In the genomic region with DNA sequence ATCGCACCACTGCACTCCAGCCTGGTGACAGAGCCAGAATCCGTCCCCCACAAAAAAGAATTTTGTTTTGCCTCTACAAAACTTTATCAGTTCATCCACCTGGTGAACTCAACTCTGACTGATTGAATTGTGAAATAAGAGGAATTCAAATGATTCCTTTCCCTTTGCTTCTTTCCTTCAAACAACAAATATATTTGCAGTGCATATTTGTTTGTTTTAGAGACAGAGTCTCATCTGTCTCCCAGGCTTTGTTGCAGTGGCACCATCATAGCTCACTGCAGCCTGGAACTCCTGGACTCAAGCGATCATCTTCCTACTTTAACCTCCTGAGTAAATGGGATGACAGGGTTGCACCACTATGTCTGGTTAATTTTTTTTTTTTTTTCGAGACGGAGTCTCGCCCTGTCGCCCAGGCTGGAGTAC, we compare ENCODE assay signal across 21 cellular contexts.
"Had no signal": no experiment of that assay in that cellular context is flagged by ENCODE, and none has a peak within 500 bp of the region (broad histone marks: within the 10 kb centered on the region; RNA-seq: fewer than 3 reads in every experiment).

No MANE protein-coding gene starts in this region.

- H3K27ac ChIP-seq: colonic mucosa, foreskin keratinocyte, neutrophil, right atrium auricular region, stomach, thoracic aorta, upper lobe of left lung had no signal

- FAIRE-seq: endothelial cell of umbilical vein, kidney, small intestine had no signal

- H3K36me3 ChIP-seq: colonic mucosa, neutrophil, right atrium auricular region, stomach, thoracic aorta, upper lobe of left lung, uterus had no signal

- H3K9me3 ChIP-seq: colonic mucosa, neutrophil, right atrium auricular region, stomach, thoracic aorta, upper lobe of left lung, uterus had no signal

- H3K9me3 Mint-ChIP-seq: endodermal cell, naive B cell had no signal

- ATAC-seq: foreskin keratinocyte, left cardiac atrium, left ventricle myocardium superior had no signal

- DNase-seq: colonic mucosa; effector CD4-positive, alpha-beta T cell; endodermal cell; erythroblast; foreskin keratinocyte; kidney; left cardiac atrium; left ventricle myocardium superior; mesendoderm; naive B cell; small intestine; stimulated activated CD4-positive, alpha-beta T cell treated with anti-CD3 and anti-CD28 coated beads, Interleukin-12 subunit alpha, Interleukin-12 subunit beta, amount 100 ng/mL, for 4 hours; stimulated activated naive CD4-positive, alpha-beta T cell; stomach; substantia nigra; upper lobe of left lung; uterus had no signal

- H3K27me3 Mint-ChIP-seq: naive B cell had no signal

- H3K36me3 Mint-ChIP-seq: naive B cell had no signal

- H3K4me3 ChIP-seq: colonic mucosa, right atrium auricular region, stomach, thoracic aorta, upper lobe of left lung, uterus had no signal

- H3K4me3 Mint-ChIP-seq: endodermal cell, naive B cell had no signal

- H3K27me3 ChIP-seq: colonic mucosa, neutrophil, right atrium auricular region, stomach, upper lobe of left lung, uterus had no signal

- H3K4me1 ChIP-seq: colonic mucosa, foreskin keratinocyte, upper lobe of left lung had no signal

- H3K27ac Mint-ChIP-seq: endodermal cell, naive B cell had no signal
